ENCODE assay signal across 1 cellular context in the genomic region with DNA sequence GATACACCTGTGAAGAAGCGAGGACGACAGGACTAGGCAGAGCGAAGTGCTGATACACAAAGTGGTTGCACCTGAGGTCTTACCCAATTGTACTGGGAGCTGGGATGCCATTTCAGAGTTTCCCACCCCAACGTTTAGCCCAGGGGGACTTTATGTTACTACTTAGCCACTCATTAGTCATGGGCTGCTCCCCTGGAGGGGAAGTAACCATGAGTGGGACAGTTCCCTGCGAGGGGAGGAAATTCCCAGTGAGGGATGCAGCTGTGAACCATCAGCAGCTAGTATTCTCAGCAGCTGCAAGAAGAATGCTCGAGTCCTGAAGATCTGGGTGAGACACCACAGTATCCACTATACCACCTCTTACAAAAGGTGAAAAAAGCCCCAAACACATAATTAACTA.
TF ChIP-seq lines count a peak whose summit lies in the region.

No MANE protein-coding gene starts in this region.

TF ChIP-seq in H1, 55 proteins besides CTCF, POLR2A, EP300 and RAD21 (continued from another document):
- no peak for TF ChIP-seq EGR1 (IDR thresholded peaks at IDR 0.05; ENCODE audit: borderline replicate concordance, low read depth, low read length)
- no peak for TF ChIP-seq RFX5 (IDR thresholded peaks at IDR 0.05; ENCODE audit: borderline replicate concordance, low read depth, low read length)
- TF ChIP-seq CBX5 (IDR thresholded peaks at IDR 0.05; ENCODE audit: low read depth, low read length) = no peak
- no peak for TF ChIP-seq NRF1 (IDR thresholded peaks at IDR 0.05; ENCODE audit: low read depth, low read length)
- no peak for TF ChIP-seq RBBP5 (IDR thresholded peaks at IDR 0.05; ENCODE audit: borderline replicate concordance, low read depth, low read length)
- no peak for TF ChIP-seq TBP (IDR thresholded peaks at IDR 0.05; ENCODE audit: low read depth, low read length)
- TF ChIP-seq GABPA (IDR thresholded peaks at IDR 0.05; ENCODE audit: borderline replicate concordance, insufficient read depth, low read length) = no peak
- TF ChIP-seq, protein P1, sequence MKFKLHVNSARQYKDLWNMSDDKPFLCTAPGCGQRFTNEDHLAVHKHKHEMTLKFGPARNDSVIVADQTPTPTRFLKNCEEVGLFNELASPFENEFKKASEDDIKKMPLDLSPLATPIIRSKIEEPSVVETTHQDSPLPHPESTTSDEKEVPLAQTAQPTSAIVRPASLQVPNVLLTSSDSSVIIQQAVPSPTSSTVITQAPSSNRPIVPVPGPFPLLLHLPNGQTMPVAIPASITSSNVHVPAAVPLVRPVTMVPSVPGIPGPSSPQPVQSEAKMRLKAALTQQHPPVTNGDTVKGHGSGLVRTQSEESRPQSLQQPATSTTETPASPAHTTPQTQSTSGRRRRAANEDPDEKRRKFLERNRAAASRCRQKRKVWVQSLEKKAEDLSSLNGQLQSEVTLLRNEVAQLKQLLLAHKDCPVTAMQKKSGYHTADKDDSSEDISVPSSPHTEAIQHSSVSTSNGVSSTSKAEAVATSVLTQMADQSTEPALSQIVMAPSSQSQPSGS (IDR thresholded peaks at IDR 0.05; ENCODE audit: low read length) = no peak
- TF ChIP-seq, protein P2, sequence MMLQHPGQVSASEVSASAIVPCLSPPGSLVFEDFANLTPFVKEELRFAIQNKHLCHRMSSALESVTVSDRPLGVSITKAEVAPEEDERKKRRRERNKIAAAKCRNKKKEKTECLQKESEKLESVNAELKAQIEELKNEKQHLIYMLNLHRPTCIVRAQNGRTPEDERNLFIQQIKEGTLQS (IDR thresholded peaks at IDR 0.05; ENCODE audit: insufficient read depth, low read depth, low read length) = no peak
